Comparison of ENCODE assay signal across 26 cellular contexts in the genomic region with DNA sequence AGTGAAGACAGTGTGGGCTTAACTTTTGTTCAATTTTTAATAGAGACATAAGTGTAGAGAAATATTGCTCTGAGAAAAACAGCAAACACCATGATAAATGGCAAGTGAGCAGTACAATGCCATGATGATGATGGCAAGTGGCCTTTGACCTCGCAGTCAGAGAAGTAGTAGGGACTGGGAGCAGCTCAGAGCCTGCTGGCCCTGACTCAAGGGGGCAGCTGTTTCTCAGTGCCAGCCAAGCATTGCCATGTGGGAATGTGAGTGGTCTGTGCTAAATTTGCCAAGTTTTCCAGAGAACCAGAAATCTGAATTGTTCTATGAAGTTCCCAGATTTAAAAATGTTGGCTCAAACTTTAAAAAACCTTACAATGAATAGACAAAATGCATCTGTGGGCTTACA.
DNase-seq lines count a peak whose midpoint lies in the region; ATAC-seq and TF ChIP-seq lines count a peak whose summit lies in the region.
"Had no signal": no experiment of that assay in that cellular context is flagged by ENCODE, and none has a peak within 500 bp of the region (broad histone marks: within the 10 kb centered on the region; RNA-seq: fewer than 3 reads in every experiment).

No MANE protein-coding gene starts in this region.

- peaks cover 17% of the 10 kb centered on the region for H3K4me1 Mint-ChIP-seq in WTC11
- H3K4me1 Mint-ChIP-seq in CD14-positive monocyte: no peaks in the 10 kb centered on the region
- H3K4me1 Mint-ChIP-seq: IgD-negative memory B cell had no signal

- H3K4me1 ChIP-seq in left ventricle myocardium inferior: no peaks in the 10 kb centered on the region
- H3K4me1 ChIP-seq: Peyer's patch, prostate gland had no signal

- ATAC-seq in left cardiac atrium (no peak), WTC11 (peak; percentile 36; the same call in 1 of the 2 replicates)
- ATAC-seq: activated T-cell treated with anti-CD3 and anti-CD28 coated beads, Interleukin-2, amount 50 U/mL, for 4 hours; esophagus mucosa had no signal

- POLR2A ChIA-PET in WTC11 (lab: Charles Lee): no interaction called here

- H3K27me3 Mint-ChIP-seq in WTC11 (ENCODE audit: low read depth) (no peaks in the 10 kb centered on the region), CD14-positive monocyte (ENCODE audit: low read depth in 3 of 3) (no peaks in the 10 kb centered on the region)
- H3K27me3 Mint-ChIP-seq: IgD-negative memory B cell had no signal

- H3K9me3 Mint-ChIP-seq in WTC11 (no peaks in the 10 kb centered on the region), CD14-positive monocyte (peaks cover 0 to 5% (median under 1%) of the 10 kb centered on the region in 7 donors)
- H3K9me3 Mint-ChIP-seq: activated T-cell treated with anti-CD3 and anti-CD28 coated beads, Interleukin-2, amount 50 U/mL, for 4 hours; T-helper 1 cell treated with Interleukin-12 subunit alpha and Interleukin-12 subunit beta and Interleukin-4 antibody, amounts not matched to agents 30 μg/mL and 1 μg/mL, for 36 hours had no signal

- intact Hi-C loops in left ventricle myocardium inferior (cut with micrococcal nuclease): no loop called here
- intact Hi-C loops in left cardiac atrium (cut with DNase I): no loop called here
- intact Hi-C loops in CD14-positive monocyte (cut with micrococcal nuclease): no loop called here

- H3K4me3 Mint-ChIP-seq in WTC11 (no peak overlapping the region), CD14-positive monocyte (no peak overlapping the region)
- H3K4me3 Mint-ChIP-seq: activated T-cell treated with anti-CD3 and anti-CD28 coated beads, Interleukin-2, amount 50 U/mL, for 4 hours; IgD-negative memory B cell; T-helper 1 cell treated with Interleukin-12 subunit alpha and Interleukin-12 subunit beta and Interleukin-4 antibody, amounts not matched to agents 30 μg/mL and 1 μg/mL, for 36 hours had no signal

- no peaks in the 10 kb centered on the region for H3K36me3 ChIP-seq in left ventricle myocardium inferior
- H3K36me3 ChIP-seq: BLaER1 treated with 17β-estradiol and CSF1 and Interleukin-3, amounts not matched to agents 10 nM and 100 nM; Peyer's patch; prostate gland had no signal

- no peaks in the 10 kb centered on the region for H3K27me3 ChIP-seq in left ventricle myocardium inferior (ENCODE audit: low read depth)
- H3K27me3 ChIP-seq: BLaER1 treated with 17β-estradiol and CSF1 and Interleukin-3, amounts not matched to agents 10 nM and 100 nM; Peyer's patch had no signal

- H3K27ac Mint-ChIP-seq in WTC11 (no peak overlapping the region), CD14-positive monocyte (no peak overlapping the region)
- H3K27ac Mint-ChIP-seq: IgD-negative memory B cell; T-helper 1 cell treated with Interleukin-12 subunit alpha and Interleukin-12 subunit beta and Interleukin-4 antibody, amounts not matched to agents 30 μg/mL and 1 μg/mL, for 36 hours had no signal

- H3K36me3 Mint-ChIP-seq in WTC11 (no peaks in the 10 kb centered on the region), CD14-positive monocyte (no peaks in the 10 kb centered on the region)
- H3K36me3 Mint-ChIP-seq: IgD-negative memory B cell had no signal

- TF ChIP-seq CTCF in left ventricle myocardium inferior (IDR thresholded peaks at IDR 0.05; ENCODE audit: borderline replicate concordance) (no peak), WTC11 (IDR thresholded peaks at IDR 0.05) (no peak), CD14-positive monocyte (IDR thresholded peaks at IDR 0.05) (no peak)

- H3K4me3 ChIP-seq in left ventricle myocardium inferior: no peak overlapping the region
- H3K4me3 ChIP-seq: BLaER1 treated with 17β-estradiol and CSF1 and Interleukin-3, amounts not matched to agents 10 nM and 100 nM; lung; Peyer's patch; prostate gland; smooth muscle cell had no signal

- H3K9me3 ChIP-seq in left ventricle myocardium inferior (replicated peaks): peaks cover under 1% of the 10 kb centered on the region
- H3K9me3 ChIP-seq: BLaER1 treated with 17β-estradiol and CSF1 and Interleukin-3, amounts not matched to agents 10 nM and 100 nM; Peyer's patch; prostate gland had no signal

- CTCF ChIA-PET in WTC11 (lab: Charles Lee): no interaction called here

- no peak for DNase-seq in left ventricle myocardium inferior
- no peak for DNase-seq in left cardiac atrium
- no peak for DNase-seq in WTC11 (ENCODE audit: low spot score)
- DNase-seq in myocyte (ENCODE audit: low read depth): peak; percentile 73
- no peak for DNase-seq in activated effector memory CD4-positive, alpha-beta T cell treated with anti-CD3 and anti-CD28 coated beads, Interleukin-2, amount 50 U/mL, for 16 hours
- DNase-seq in CD14-positive monocyte (ENCODE audit: low spot score): no peak
- DNase-seq in COLO668 (lab: John Stamatoyannopoulos, UW; ENCODE audit: unreplicated experiment): no peak
- no peak for DNase-seq in superior temporal gyrus (ENCODE audit: extremely low spot score)
- DNase-seq: ACHN; activated CD4-positive, alpha-beta T cell treated with anti-CD3 and anti-CD28 coated beads for 48 hours; activated naive CD4-positive, alpha-beta T cell; activated T-cell treated with anti-CD3 and anti-CD28 coated beads, Interleukin-2, amount 50 U/mL, for 4 hours; cortex of kidney; NCI-H1417 treated with DMSO at 0.1 percent for 48 hours; NCI-H2107; NCI-H510A; Peyer's patch; stimulated activated CD4-positive, alpha-beta T cell treated with anti-CD3 and anti-CD28 coated beads, Interleukin-2, amount 100 ng/mL, for 24 hours; substantia nigra had no signal

- H3K27ac ChIP-seq in left ventricle myocardium inferior (replicated peaks): peak overlapping the region; percentile 50
- H3K27ac ChIP-seq: BLaER1 treated with 17β-estradiol and CSF1 and Interleukin-3, amounts not matched to agents 10 nM and 100 nM; prostate gland had no signal

TF ChIP-seq in WTC11, 78 proteins besides CTCF, POLR2A, EP300 and RAD21:
- TF ChIP-seq GABPB1 (CRISPR knock-in tag; IDR thresholded peaks at IDR 0.05) (no peak), ZNF317 (CRISPR knock-in tag; IDR thresholded peaks at IDR 0.05; ENCODE audit: borderline replicate concordance, low read depth) (no peak), NR1H2 (CRISPR knock-in tag; IDR thresholded peaks at IDR 0.05) (no peak), ZNF219 (CRISPR knock-in tag; IDR thresholded peaks at IDR 0.05; ENCODE audit: borderline replicate concordance) (no peak), ZNF121 (CRISPR knock-in tag; IDR thresholded peaks at IDR 0.05) (no peak)
